Comparison of ENCODE assay signal across 28 cellular contexts in genomic region chr7:127780489-127780888, GRCh38.
"Had no signal": no experiment of that assay in that cellular context is flagged by ENCODE, and none has a peak within 500 bp of the region (broad histone marks: within the 10 kb centered on the region; RNA-seq: fewer than 3 reads in every experiment).

No MANE protein-coding gene starts in this region.

- H3K4me1 Mint-ChIP-seq: activated naive CD4-positive, alpha-beta T cell treated with anti-CD3 and anti-CD28 coated beads, Interleukin-2, amount 10 ng/mL, durations not matched to agents 7 days and 5 days had no signal

- DNase-seq: activated CD4-positive, alpha-beta memory T cell treated with anti-CD3 and anti-CD28 coated beads for 36 hours; activated CD4-positive, alpha-beta T cell treated with anti-CD3 and anti-CD28 coated beads, Interleukin-2, amount 10 ng/mL, durations not matched to agents 7 days and 5 days; activated CD4-positive, CD25-positive, alpha-beta regulatory T cell; activated CD8-positive, alpha-beta memory T cell treated with anti-CD3 and anti-CD28 coated beads for 24 hours; activated gamma-delta T cell treated with Interleukin-2 at 50 U/mL for 16 hours; activated naive CD4-positive, alpha-beta T cell treated with anti-CD3 and anti-CD28 coated beads, Interleukin-2, amount 10 ng/mL, durations not matched to agents 7 days and 5 days; activated naive CD8-positive, alpha-beta T cell treated with anti-CD3 and anti-CD28 coated beads for 36 hours; activated T-cell treated with anti-CD3 and anti-CD28 coated beads, Interleukin-2, amount 50 U/mL, for 48 hours; brain microvascular endothelial cell; IMR-90; KG1; MG63; MV-4-11; NCI-H1092 treated with DMSO at 0.1 percent for 48 hours; NCI-H1417 treated with DMSO at 0.1 percent for 48 hours; NCI-H1694; NCI-H2029; NCI-H2107; NCI-H345; NCI-H510A; PC-3; SHP77; T-cell; T-helper 2 cell; T1000 had no signal

- H3K4me3 Mint-ChIP-seq: activated CD4-positive, alpha-beta memory T cell treated with anti-CD3 and anti-CD28 coated beads for 36 hours; activated CD4-positive, alpha-beta T cell treated with anti-CD3 and anti-CD28 coated beads, Interleukin-2, amount 10 ng/mL, durations not matched to agents 7 days and 5 days; activated naive CD4-positive, alpha-beta T cell treated with anti-CD3 and anti-CD28 coated beads, Interleukin-2, amount 10 ng/mL, durations not matched to agents 7 days and 5 days; activated naive CD8-positive, alpha-beta T cell treated with anti-CD3 and anti-CD28 coated beads for 36 hours; activated T-helper 17 cell treated with anti-CD3 and anti-CD28 coated beads, Interleukin-2, amount 50 U/mL, for 72 hours; T-cell had no signal

- ATAC-seq: activated T-helper 17 cell treated with anti-CD3 and anti-CD28 coated beads, Interleukin-2, amount 50 U/mL, for 72 hours; PC-3; T-cell had no signal

- H3K27me3 ChIP-seq: brain microvascular endothelial cell, cardiac muscle cell, MG63, SJSA1 had no signal

- H3K4me3 ChIP-seq: cardiac muscle cell, MG63, SJSA1 had no signal

- H3K27me3 Mint-ChIP-seq: activated CD4-positive, alpha-beta memory T cell treated with anti-CD3 and anti-CD28 coated beads for 36 hours; activated CD4-positive, alpha-beta T cell treated with anti-CD3 and anti-CD28 coated beads, Interleukin-2, amount 10 ng/mL, durations not matched to agents 7 days and 5 days; activated naive CD4-positive, alpha-beta T cell treated with anti-CD3 and anti-CD28 coated beads, Interleukin-2, amount 10 ng/mL, durations not matched to agents 7 days and 5 days; activated naive CD8-positive, alpha-beta T cell treated with anti-CD3 and anti-CD28 coated beads for 36 hours; activated T-helper 17 cell treated with anti-CD3 and anti-CD28 coated beads, Interleukin-2, amount 50 U/mL, for 72 hours; T-cell had no signal

- H3K27ac Mint-ChIP-seq: activated CD4-positive, alpha-beta memory T cell treated with anti-CD3 and anti-CD28 coated beads for 36 hours; activated CD4-positive, alpha-beta T cell treated with anti-CD3 and anti-CD28 coated beads, Interleukin-2, amount 10 ng/mL, durations not matched to agents 7 days and 5 days; activated naive CD4-positive, alpha-beta T cell treated with anti-CD3 and anti-CD28 coated beads, Interleukin-2, amount 10 ng/mL, durations not matched to agents 7 days and 5 days; activated naive CD8-positive, alpha-beta T cell treated with anti-CD3 and anti-CD28 coated beads for 36 hours; activated T-helper 17 cell treated with anti-CD3 and anti-CD28 coated beads, Interleukin-2, amount 50 U/mL, for 72 hours; T-cell had no signal

- H3K27ac ChIP-seq: brain microvascular endothelial cell, cardiac muscle cell, SJSA1 had no signal

- H3K9me3 Mint-ChIP-seq: activated CD4-positive, alpha-beta memory T cell treated with anti-CD3 and anti-CD28 coated beads for 36 hours; activated CD4-positive, alpha-beta T cell treated with anti-CD3 and anti-CD28 coated beads, Interleukin-2, amount 10 ng/mL, durations not matched to agents 7 days and 5 days; activated naive CD4-positive, alpha-beta T cell treated with anti-CD3 and anti-CD28 coated beads, Interleukin-2, amount 10 ng/mL, durations not matched to agents 7 days and 5 days; activated naive CD8-positive, alpha-beta T cell treated with anti-CD3 and anti-CD28 coated beads for 36 hours; activated T-helper 17 cell treated with anti-CD3 and anti-CD28 coated beads, Interleukin-2, amount 50 U/mL, for 72 hours; T-cell had no signal
